In genomic region chr18:59624384-59624760, GRCh38 we compare ENCODE assay signal across 31 cellular contexts.
A peak's percentile ranks its signal among the peaks of the same experiment; 100 is the strongest.
DNase-seq lines count a peak whose midpoint lies in the region; ATAC-seq and TF ChIP-seq lines count a peak whose summit lies in the region.
"Had no signal": no experiment of that assay in that cellular context is flagged by ENCODE, and none has a peak within 500 bp of the region (broad histone marks: within the 10 kb centered on the region; RNA-seq: fewer than 3 reads in every experiment).

No MANE protein-coding gene starts in this region.

- no peak overlapping the region for H3K9ac ChIP-seq in SK-N-SH

- 0 out of 2 replicates have a peak overlapping the region, but pooled peaks have one; percentile 24 for H3K4me2 ChIP-seq in SK-N-SH

- H3K9me3 Mint-ChIP-seq in osteocyte (ENCODE audit: unreplicated experiment): no peaks in the 10 kb centered on the region
- H3K9me3 Mint-ChIP-seq in chondrocyte (ENCODE audit: low read depth): no peaks in the 10 kb centered on the region
- H3K9me3 Mint-ChIP-seq in glutamatergic neuron (ENCODE audit: unreplicated experiment): peaks cover 2% of the 10 kb centered on the region
- H3K9me3 Mint-ChIP-seq: activated naive CD4-positive, alpha-beta T cell treated with anti-CD3 and anti-CD28 coated beads for 36 hours; CD4-positive, alpha-beta T cell; natural killer cell treated with Interleukin-12 subunit alpha and Interleukin-12 subunit beta and Interleukin-15 and Interleukin-18, amount 100 ng/mL, for 72 hours had no signal

- CTCF ChIA-PET in SK-N-SH (lab: Yijun Ruan, JAX): interaction anchor here (0.6 to 3.2 kb wide), 5 partner anchors 38 to 222 kb away, joined by 3 to 12 read pairs (median 5); partner anchors contain the start of gene CCBE1

- H3K27me3 Mint-ChIP-seq in osteocyte (ENCODE audit: unreplicated experiment): no peaks in the 10 kb centered on the region
- peaks cover 12% of the 10 kb centered on the region for H3K27me3 Mint-ChIP-seq in chondrocyte (ENCODE audit: low read depth)
- no peaks in the 10 kb centered on the region for H3K27me3 Mint-ChIP-seq in glutamatergic neuron (ENCODE audit: unreplicated experiment)

- H3K4me3 ChIP-seq in SK-N-SH (ENCODE audit: low read depth in 2 of 2, low read length in 1 of 2): no peak overlapping the region
- no peak overlapping the region for H3K4me3 ChIP-seq in vagina
- H3K4me3 ChIP-seq: lung, MG63, pancreas, SJCRH30, stomach had no signal

- H3K9me2 ChIP-seq in SK-N-SH: no peaks in the 10 kb centered on the region

- TF ChIP-seq CTCF in SK-N-SH (IDR thresholded peaks at IDR 0.05): no peak
- TF ChIP-seq CTCF in osteocyte (IDR thresholded peaks at IDR 0.05): no peak
- TF ChIP-seq CTCF in vagina (IDR thresholded peaks at IDR 0.05): no peak
- TF ChIP-seq CTCF in chondrocyte (IDR thresholded peaks at IDR 0.05): no peak
- TF ChIP-seq CTCF in glutamatergic neuron (IDR thresholded peaks at IDR 0.05; ENCODE audit: partially characterized antibody, unreplicated experiment): no peak

- no peaks in the 10 kb centered on the region for H3F3A ChIP-seq in SK-N-SH (replicated peaks; ENCODE audit: insufficient read depth)

- ATAC-seq in SK-N-SH treated with all-trans-retinoic acid at 6 μM for 48 hours (no peak), GM18517 (IDR thresholded peaks at IDR 0.05; ENCODE audit: unreplicated experiment) (no peak)
- ATAC-seq: activated CD8-positive, alpha-beta T cell treated with anti-CD3 and anti-CD28 coated beads, Interleukin-2, amount 10 ng/mL, durations not matched to agents 7 days and 5 days; natural killer cell treated with Interleukin-12 subunit alpha and Interleukin-12 subunit beta and Interleukin-15 and Interleukin-18, amount 100 ng/mL, for 72 hours had no signal

- H3K4me1 Mint-ChIP-seq in osteocyte (ENCODE audit: unreplicated experiment) (peaks cover 58% of the 10 kb centered on the region), chondrocyte (ENCODE audit: low read depth) (peaks cover 15% of the 10 kb centered on the region), glutamatergic neuron (ENCODE audit: low read depth, unreplicated experiment) (no peaks in the 10 kb centered on the region)

- H3K4me1 ChIP-seq in SK-N-SH (ENCODE audit: control insufficient read depth in 1 of 2, insufficient read depth in 2 of 2, low read depth in 1 of 2, low read length in 1 of 2): no peaks in the 10 kb centered on the region; a peak in 1 of 4 replicates
- H3K4me1 ChIP-seq in vagina: peaks cover 13% of the 10 kb centered on the region
- H3K4me1 ChIP-seq: pancreas, SJCRH30 had no signal

- H3K27me3 ChIP-seq in SK-N-SH (ENCODE audit: insufficient read depth): no peaks in the 10 kb centered on the region
- H3K27me3 ChIP-seq in vagina: no peaks in the 10 kb centered on the region
- H3K27me3 ChIP-seq: brain microvascular endothelial cell, MG63, pancreas, SJCRH30 had no signal

- H2AFZ ChIP-seq in SK-N-SH (ENCODE audit: low read depth): no peak overlapping the region

- no peaks in the 10 kb centered on the region; the same call in none of the 2 replicates for H3K79me2 ChIP-seq in SK-N-SH (ENCODE audit: insufficient read depth)

- H3K9me3 ChIP-seq in SK-N-SH (no peaks in the 10 kb centered on the region), vagina (no peaks in the 10 kb centered on the region)
- H3K9me3 ChIP-seq: MG63, pancreas, SJCRH30, stomach had no signal

- no peak for TF ChIP-seq RAD21 in SK-N-SH (IDR thresholded peaks at IDR 0.05; ENCODE audit: low read length)

- POLR2A ChIA-PET in SK-N-SH (lab: Yijun Ruan, JAX): no interaction called here

- TF ChIP-seq EP300 in SK-N-SH (IDR thresholded peaks at IDR 0.05; ENCODE audit: borderline replicate concordance in 1 of 2, low read depth in 1 of 2, low read length in 1 of 2): no peak

- TF ChIP-seq POLR2A in vagina (IDR thresholded peaks at IDR 0.05): no peak

- DNase-seq in SK-N-SH (no peak), fibroblast of gingiva (ENCODE audit: low read depth) (peak; percentile 49), osteocyte (ENCODE audit: extremely low spot score, unreplicated experiment) (no peak), vagina (ENCODE audit: extremely low spot score in 2 of 2) (no peak), chondrocyte (ENCODE audit: low spot score) (no peak), glutamatergic neuron (no peak)
- DNase-seq: activated CD4-positive, alpha-beta T cell treated with anti-CD3 and anti-CD28 coated beads for 4 hours; activated CD8-positive, alpha-beta T cell treated with anti-CD3 and anti-CD28 coated beads, Interleukin-2, amount 10 ng/mL, durations not matched to agents 7 days and 5 days; activated naive CD4-positive, alpha-beta T cell treated with anti-CD3 and anti-CD28 coated beads for 36 hours; amniotic stem cell; CD4-positive, alpha-beta T cell; DND-41; KBM-7; MG63; NCI-H1105; NCI-H187 treated with DMSO at 0.1 percent for 48 hours; NCI-H2171; pancreas; right cardiac atrium; SJCRH30; stimulated activated CD4-positive, alpha-beta T cell treated with anti-CD3 and anti-CD28 coated beads, Interleukin-12 subunit alpha, Interleukin-12 subunit beta, amount 100 ng/mL, for 4 hours; stimulated activated CD4-positive, alpha-beta T cell treated with anti-CD3 and anti-CD28 coated beads, Interleukin-2, amount 100 ng/mL, for 48 hours; stomach; trophoblast cell; WERI-Rb-1 had no signal

- H3K4me3 Mint-ChIP-seq in osteocyte (ENCODE audit: unreplicated experiment) (no peak overlapping the region), chondrocyte (ENCODE audit: unreplicated experiment) (no peak overlapping the region), glutamatergic neuron (ENCODE audit: unreplicated experiment) (no peak overlapping the region)
- H3K4me3 Mint-ChIP-seq: activated CD8-positive, alpha-beta T cell treated with anti-CD3 and anti-CD28 coated beads, Interleukin-2, amount 10 ng/mL, durations not matched to agents 7 days and 5 days; activated naive CD4-positive, alpha-beta T cell treated with anti-CD3 and anti-CD28 coated beads for 36 hours; CD4-positive, alpha-beta T cell; natural killer cell treated with Interleukin-12 subunit alpha and Interleukin-12 subunit beta and Interleukin-15 and Interleukin-18, amount 100 ng/mL, for 72 hours had no signal

- WGBS in SK-N-SH (ENCODE audit: low lambda C conversion rate): 77% methylated on average over 2 of the region's 2 CpGs

- intact Hi-C loops in vagina (cut with DNase I): no loop called here

- H3K36me3 Mint-ChIP-seq in osteocyte (ENCODE audit: unreplicated experiment) (peaks cover 2% of the 10 kb centered on the region), chondrocyte (ENCODE audit: low read depth) (no peaks in the 10 kb centered on the region), glutamatergic neuron (ENCODE audit: unreplicated experiment) (no peaks in the 10 kb centered on the region)
- H3K36me3 Mint-ChIP-seq: natural killer cell treated with Interleukin-12 subunit alpha and Interleukin-12 subunit beta and Interleukin-15 and Interleukin-18, amount 100 ng/mL, for 72 hours had no signal

- H3K36me3 ChIP-seq in SK-N-SH (replicated peaks in 1 of 2; ENCODE audit: control insufficient read depth in 1 of 2, insufficient read depth in 2 of 2, low read length in 1 of 2): no peaks in the 10 kb centered on the region
- H3K36me3 ChIP-seq in vagina: no peaks in the 10 kb centered on the region
- H3K36me3 ChIP-seq: brain microvascular endothelial cell, pancreas, SJCRH30, stomach, WERI-Rb-1 had no signal

- H3K27ac ChIP-seq in SK-N-SH (ENCODE audit: low read depth in 2 of 2, low read length in 1 of 2): no peak overlapping the region
- H3K27ac ChIP-seq in vagina: peak overlapping the region; percentile 34
- H3K27ac ChIP-seq: 22Rv1, pancreas, SJCRH30, stomach, WERI-Rb-1 had no signal

- H4K20me1 ChIP-seq in SK-N-SH (ENCODE audit: insufficient read depth): no peaks in the 10 kb centered on the region

- H3K27ac Mint-ChIP-seq in osteocyte (ENCODE audit: unreplicated experiment) (peak overlapping the region; percentile 83), chondrocyte (ENCODE audit: unreplicated experiment) (no peak overlapping the region), glutamatergic neuron (ENCODE audit: unreplicated experiment) (no peak overlapping the region)
- H3K27ac Mint-ChIP-seq: activated CD8-positive, alpha-beta T cell treated with anti-CD3 and anti-CD28 coated beads, Interleukin-2, amount 10 ng/mL, durations not matched to agents 7 days and 5 days; activated naive CD4-positive, alpha-beta T cell treated with anti-CD3 and anti-CD28 coated beads for 36 hours; CD4-positive, alpha-beta T cell; natural killer cell treated with Interleukin-12 subunit alpha and Interleukin-12 subunit beta and Interleukin-15 and Interleukin-18, amount 100 ng/mL, for 72 hours had no signal

TF ChIP-seq in SK-N-SH, 30 proteins besides CTCF, POLR2A, EP300 and RAD21:
- no peak for TF ChIP-seq NFIC (IDR thresholded peaks at IDR 0.05; ENCODE audit: borderline replicate concordance)
- no peak for TF ChIP-seq IRF3 (IDR thresholded peaks at IDR 0.05; ENCODE audit: low read depth, low read length)
- TF ChIP-seq MEF2A (IDR thresholded peaks at IDR 0.05; ENCODE audit: borderline replicate concordance, low read depth): no peak
- TF ChIP-seq MXI1 (IDR thresholded peaks at IDR 0.05; ENCODE audit: low read depth, low read length): no peak
- no peak for TF ChIP-seq YY1 (IDR thresholded peaks at IDR 0.05; ENCODE audit: low read depth)

TF ChIP-seq in SK-N-SH treated with all-trans-retinoic acid at 6 μM for 48 hours, 23 proteins besides CTCF, POLR2A, EP300 and RAD21 (continues in another document):
- TF ChIP-seq SNAI2 (CRISPR knock-in tag; IDR thresholded peaks at IDR 0.05) (no peak), PATZ1 (CRISPR knock-in tag; IDR thresholded peaks at IDR 0.05; ENCODE audit: borderline replicate concordance) (no peak), BACH2 (CRISPR knock-in tag; IDR thresholded peaks at IDR 0.05; ENCODE audit: borderline replicate concordance) (no peak), ZNF565 (CRISPR knock-in tag; conservative IDR thresholded peaks at IDR 0.05; ENCODE audit: low read depth) (no peak), TCF4 (CRISPR knock-in tag; IDR thresholded peaks at IDR 0.05; ENCODE audit: borderline replicate concordance) (no peak)
